Comparison of ENCODE assay signal across 6 cellular contexts in the genomic region with DNA sequence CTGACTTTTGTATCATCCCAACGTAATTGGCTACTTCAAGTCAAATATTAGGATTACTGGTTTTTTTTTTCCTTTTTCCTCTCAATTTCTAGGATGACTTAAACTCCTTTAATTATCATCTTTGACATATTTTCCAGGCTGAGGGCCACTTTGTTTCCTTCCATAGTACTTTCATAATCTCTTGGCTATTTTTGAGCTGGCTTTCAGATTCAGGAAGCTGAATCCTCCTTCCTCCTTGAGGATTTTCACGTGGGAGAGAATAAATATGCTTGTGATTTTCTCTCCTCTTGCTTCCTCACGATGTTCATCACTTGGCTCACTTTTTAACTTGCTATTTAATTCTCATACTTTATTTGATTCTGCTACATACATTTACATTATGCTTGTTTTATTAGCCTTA.
"Had no signal": no experiment of that assay in that cellular context is flagged by ENCODE, and none has a peak within 500 bp of the region (broad histone marks: within the 10 kb centered on the region; RNA-seq: fewer than 3 reads in every experiment).

No MANE protein-coding gene starts in this region.

- H3K27ac ChIP-seq: breast epithelium had no signal

- H3K4me1 ChIP-seq: breast epithelium, transverse colon had no signal

- DNase-seq: activated naive CD4-positive, alpha-beta T cell treated with anti-CD3 and anti-CD28 coated beads, Interleukin-2, amount 50 U/mL, for 16 hours; activated T-cell treated with anti-CD3 and anti-CD28 coated beads, Interleukin-2, amount 50 U/mL, for 1 hour; amygdala; left colon; transverse colon had no signal

- H3K27me3 ChIP-seq: breast epithelium, transverse colon had no signal

- H3K9me3 ChIP-seq: breast epithelium, transverse colon had no signal

- H3K36me3 ChIP-seq: breast epithelium, transverse colon had no signal

- ATAC-seq: left colon had no signal

- H3K4me3 ChIP-seq: breast epithelium, transverse colon had no signal
